3 cellular contexts compared by ENCODE assay signal in genomic region chr17:65053354-65053881, GRCh38.
TF ChIP-seq lines count a peak whose summit lies in the region.

No MANE protein-coding gene starts in this region.

TF ChIP-seq in SK-N-SH, 30 proteins besides CTCF, POLR2A, EP300 and RAD21 (continued from another document):
- no peak for TF ChIP-seq POLR2AphosphoS5 (IDR thresholded peaks at IDR 0.05; ENCODE audit: low read depth, low read length)

TF ChIP-seq in SK-N-SH treated with all-trans-retinoic acid at 6 μM for 48 hours, 23 proteins besides CTCF, POLR2A, EP300 and RAD21 (continued from another document):
- no peak for TF ChIP-seq ZNF70 (CRISPR knock-in tag; IDR thresholded peaks at IDR 0.05)
- no peak for TF ChIP-seq CREB5 (CRISPR knock-in tag; IDR thresholded peaks at IDR 0.05; ENCODE audit: low read depth)
- TF ChIP-seq CSDC2 (CRISPR knock-in tag; IDR thresholded peaks at IDR 0.05) = no peak
- no peak for TF ChIP-seq ARNTL (CRISPR knock-in tag; IDR thresholded peaks at IDR 0.05; ENCODE audit: borderline replicate concordance, low read depth)
- no peak for TF ChIP-seq TCF4 (CRISPR knock-in tag; IDR thresholded peaks at IDR 0.05; ENCODE audit: borderline replicate concordance)
- TF ChIP-seq ZNF565 (CRISPR knock-in tag; conservative IDR thresholded peaks at IDR 0.05; ENCODE audit: low read depth) = no peak
- TF ChIP-seq SNAI2 (CRISPR knock-in tag; IDR thresholded peaks at IDR 0.05) = no peak
- no peak for TF ChIP-seq ZFP3 (CRISPR knock-in tag; IDR thresholded peaks at IDR 0.05)
- TF ChIP-seq ZC3H10 (CRISPR knock-in tag; IDR thresholded peaks at IDR 0.05) = no peak
- TF ChIP-seq RARB (CRISPR knock-in tag; IDR thresholded peaks at IDR 0.05) = no peak
- no peak for TF ChIP-seq ZNF8 (CRISPR knock-in tag; IDR thresholded peaks at IDR 0.05)
- TF ChIP-seq PATZ1 (CRISPR knock-in tag; IDR thresholded peaks at IDR 0.05; ENCODE audit: borderline replicate concordance) = no peak
- TF ChIP-seq TSHZ2 (CRISPR knock-in tag; IDR thresholded peaks at IDR 0.05) = no peak
- TF ChIP-seq PPARA (CRISPR knock-in tag; IDR thresholded peaks at IDR 0.05; ENCODE audit: borderline replicate concordance) = no peak
- no peak for TF ChIP-seq OSR1 (CRISPR knock-in tag; IDR thresholded peaks at IDR 0.05)
- no peak for TF ChIP-seq TOX (CRISPR knock-in tag; IDR thresholded peaks at IDR 0.05; ENCODE audit: borderline replicate concordance)
- TF ChIP-seq POU6F1 (CRISPR knock-in tag; IDR thresholded peaks at IDR 0.05; ENCODE audit: borderline replicate concordance, low read depth) = no peak
- TF ChIP-seq CSRNP3 (CRISPR knock-in tag; IDR thresholded peaks at IDR 0.05) = no peak
TF ChIP-seq in SK-N-SH treated with all-trans-retinoic acid at 6 μM for 48 hours: peak in this region for 0.

TF ChIP-seq in endothelial cell of umbilical vein, 7 proteins besides CTCF, POLR2A, EP300 and RAD21 (continued from another document):
- TF ChIP-seq GATA2 (IDR thresholded peaks at IDR 0.05; ENCODE audit: insufficient read depth, insufficient read length, low read depth, low read length) = no peak
- TF ChIP-seq MYC (IDR thresholded peaks at IDR 0.05; ENCODE audit: low read depth, low read length) = no peak
- TF ChIP-seq JUN (IDR thresholded peaks at IDR 0.05; ENCODE audit: borderline replicate concordance, insufficient read depth, insufficient read length, low read depth) = no peak
- TF ChIP-seq MAX (IDR thresholded peaks at IDR 0.05; ENCODE audit: insufficient read depth, insufficient read length) = no peak
- no peak for TF ChIP-seq POLR2AphosphoS5 (IDR thresholded peaks at IDR 0.05; ENCODE audit: insufficient read depth, low read depth, low read length)
- no peak for TF ChIP-seq EZH2 (IDR thresholded peaks at IDR 0.05; ENCODE audit: borderline replicate concordance, low read depth, low read length, severe bottlenecking)
